9 cellular contexts compared by ENCODE assay signal in the genomic region with DNA sequence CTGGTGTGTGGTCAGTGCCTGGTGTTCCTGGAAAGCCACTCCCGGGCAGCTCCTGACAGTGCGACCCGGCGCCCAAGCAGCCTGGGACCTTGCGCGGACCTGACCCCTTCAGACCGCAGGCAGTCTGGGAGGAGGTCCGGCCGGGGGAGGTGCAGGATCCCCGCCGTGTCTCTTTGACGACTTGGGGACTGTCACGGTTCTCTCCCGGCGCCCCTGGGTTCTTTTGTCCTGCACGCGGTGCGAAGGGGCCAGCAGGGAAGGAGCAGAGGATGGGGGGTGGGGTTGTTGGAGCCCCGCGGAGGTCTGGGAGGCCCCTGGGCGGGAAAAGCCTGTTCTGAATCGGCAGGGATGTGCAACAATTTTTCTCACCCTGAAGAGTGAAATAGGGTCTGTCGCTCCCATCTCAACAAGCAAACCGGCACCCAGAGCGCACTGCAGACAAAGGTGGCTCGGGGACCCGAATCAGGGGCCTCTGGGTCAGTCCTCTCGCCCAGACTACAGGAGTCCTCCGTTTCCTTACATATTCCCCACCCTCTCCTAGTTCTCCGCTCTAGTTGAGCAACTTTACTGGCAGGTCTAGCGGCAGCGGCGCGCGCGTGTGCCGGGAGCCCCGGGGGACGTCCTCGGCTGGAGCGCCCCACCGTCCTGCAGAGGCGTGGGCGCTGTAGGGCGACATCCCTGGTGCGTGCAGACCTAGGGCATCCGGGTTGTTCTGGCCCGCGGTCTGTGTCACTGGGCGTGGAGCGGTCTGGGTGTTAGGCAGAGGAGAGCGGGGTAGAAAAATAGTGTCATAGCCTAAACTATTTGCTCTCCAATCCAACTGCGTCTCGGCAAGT. TPM values are rescaled to one million over a fixed set of nuclear protein-coding genes. Genes with fewer than 3 reads are reported as not detected.
DNase-seq lines count a peak whose midpoint lies in the region; ATAC-seq and TF ChIP-seq lines count a peak whose summit lies in the region.
"Had no signal": no experiment of that assay in that cellular context is flagged by ENCODE, and none has a peak within 500 bp of the region (broad histone marks: within the 10 kb centered on the region; RNA-seq: fewer than 3 reads in every experiment).

No MANE protein-coding gene starts in this region.

- H3K4me1 ChIP-seq in heart right ventricle: peaks cover 0 to 58% (median 36%) of the 10 kb centered on the region in 9 donors
- H3K4me1 ChIP-seq: BLaER1 treated with 17β-estradiol and CSF1 and Interleukin-3, amounts not matched to agents 10 nM and 100 nM had no signal

- peak; percentile 8 to 83 (median 77) for DNase-seq in NCI-H1417 (lab: John Stamatoyannopoulos, UW)
- no peak for DNase-seq in NCI-H1417 treated with DMSO at 0.1 percent for 48 hours (lab: John Stamatoyannopoulos, UW)
- DNase-seq in activated naive CD4-positive, alpha-beta T cell treated with anti-CD3 and anti-CD28 coated beads, Interleukin-2, amount 10 ng/mL, durations not matched to agents 7 days and 5 days: peak; percentile 25
- DNase-seq in heart right ventricle: peak; percentile 38 to 64
- peak in 8 of 10 donors; percentile 4 to 86 (median 20) for DNase-seq in posterior cingulate gyrus
- no peak for DNase-seq in cerebellar nuclear complex (lab: John Stamatoyannopoulos, UW)

- H3K9me3 ChIP-seq in heart right ventricle: no peaks in the 10 kb centered on the region

- H3K27me3 ChIP-seq in heart right ventricle: peaks cover 0 to 93% (median 58%) of the 10 kb centered on the region in 7 donors

- no peaks in the 10 kb centered on the region for H3K36me3 ChIP-seq in heart right ventricle
- H3K36me3 ChIP-seq: BLaER1 treated with 17β-estradiol and CSF1 and Interleukin-3, amounts not matched to agents 10 nM and 100 nM had no signal

- peaks cover 14 to 30% (median 27%) of the 10 kb centered on the region in 3 donors for H3K4me1 Mint-ChIP-seq in IgD-negative memory B cell
- peaks cover 36% of the 10 kb centered on the region for H3K4me1 Mint-ChIP-seq in activated naive CD4-positive, alpha-beta T cell treated with anti-CD3 and anti-CD28 coated beads, Interleukin-2, amount 10 ng/mL, durations not matched to agents 7 days and 5 days

- CTCF ChIA-PET in activated naive CD4-positive, alpha-beta T cell treated with anti-CD3 and anti-CD28 coated beads, Interleukin-2, amount 10 ng/mL, durations not matched to agents 7 days and 5 days (lab: Charles Lee): interaction anchor here (0.6 to 1.5 kb wide), 4 partner anchors 397 to 1124 kb away, joined by 3 to 5 read pairs (median 4); no protein-coding TSS in a partner anchor

- 1% methylated on average over 54 of the region's 54 CpGs for WGBS in heart right ventricle, 2 donors

- H3K27ac Mint-ChIP-seq in IgD-negative memory B cell: no peak overlapping the region
- no peak overlapping the region for H3K27ac Mint-ChIP-seq in activated naive CD4-positive, alpha-beta T cell treated with anti-CD3 and anti-CD28 coated beads, Interleukin-2, amount 10 ng/mL, durations not matched to agents 7 days and 5 days

- peaks cover 0 to 4% (median 0%) of the 10 kb centered on the region in 3 donors for H3K9me3 Mint-ChIP-seq in IgD-negative memory B cell
- no peaks in the 10 kb centered on the region for H3K9me3 Mint-ChIP-seq in activated naive CD4-positive, alpha-beta T cell treated with anti-CD3 and anti-CD28 coated beads, Interleukin-2, amount 10 ng/mL, durations not matched to agents 7 days and 5 days

- H3K4me3 ChIP-seq in heart right ventricle: peak overlapping the region; percentile 33 to 68 (median 58)
- H3K4me3 ChIP-seq: BLaER1 treated with 17β-estradiol and CSF1 and Interleukin-3, amounts not matched to agents 10 nM and 100 nM had no signal

- H3K27me3 Mint-ChIP-seq in IgD-negative memory B cell: peaks cover 62% of the 10 kb centered on the region
- H3K27me3 Mint-ChIP-seq in activated naive CD4-positive, alpha-beta T cell treated with anti-CD3 and anti-CD28 coated beads, Interleukin-2, amount 10 ng/mL, durations not matched to agents 7 days and 5 days: peaks cover 78% of the 10 kb centered on the region

- TF ChIP-seq CTCF in heart right ventricle (IDR thresholded peaks at IDR 0.05): no peak

- peak overlapping the region; percentile 23 to 86 (median 77) for H3K27ac ChIP-seq in heart right ventricle
- H3K27ac ChIP-seq: BLaER1 treated with 17β-estradiol and CSF1 and Interleukin-3, amounts not matched to agents 10 nM and 100 nM had no signal

- no peaks in the 10 kb centered on the region for H3K36me3 Mint-ChIP-seq in IgD-negative memory B cell
- peaks cover 2% of the 10 kb centered on the region for H3K36me3 Mint-ChIP-seq in activated naive CD4-positive, alpha-beta T cell treated with anti-CD3 and anti-CD28 coated beads, Interleukin-2, amount 10 ng/mL, durations not matched to agents 7 days and 5 days

- H3K4me3 Mint-ChIP-seq in IgD-negative memory B cell: peak overlapping the region; percentile 77 to 92 (median 82)
- peak overlapping the region; percentile 60 for H3K4me3 Mint-ChIP-seq in activated naive CD4-positive, alpha-beta T cell treated with anti-CD3 and anti-CD28 coated beads, Interleukin-2, amount 10 ng/mL, durations not matched to agents 7 days and 5 days

- ATAC-seq in GM21737 (IDR thresholded peaks at IDR 0.05; ENCODE audit: unreplicated experiment): peak; percentile 29
- peak; percentile 26 to 79 (median 44) for ATAC-seq in heart right ventricle

- intact Hi-C loops in heart right ventricle (cut with DNase I): loop anchor here in 7 of 10 donors (5.0 to 10.0 kb wide), 7 partner anchors 40 to 1120 kb away; no protein-coding TSS in a partner anchor
- intact Hi-C loops in posterior cingulate gyrus (cut with DNase I): loop anchor here (1.0 to 5.0 kb wide), 4 partner anchors 90 to 1120 kb away; partner anchors contain the start of genes TMEM167A and XRCC4

RNA-seq across cellular contexts. Expression of gene VCAN, which starts 1.2 kb away (rescaled TPM):
- polyA plus RNA-seq in IgD-negative memory B cell (1.6 TPM), heart right ventricle (10 to 100 TPM; 14.9 to 28.3 TPM)
- 10 to 100 TPM; 10.6 to 93.7 (median 26.3) TPM for total RNA-seq in heart right ventricle

Comparison
In these comparisons a context has a peak if more than half of its experiments do, and no peak if none do; other contexts are left out.
1. DNase-seq: peak in NCI-H1417 (3 of 3), activated naive CD4-positive, alpha-beta T cell treated with anti-CD3 and anti-CD28 coated beads, Interleukin-2, amount 10 ng/mL, durations not matched to agents 7 days and 5 days (single experiment), heart right ventricle (2 of 2) and posterior cingulate gyrus (8 of 10); none in NCI-H1417 treated with DMSO at 0.1 percent for 48 hours (single experiment) and cerebellar nuclear complex (0 of 2).